ENCODE assay signal across 9 cellular contexts in genomic region chr6:125792172-125792571, GRCh38. TPM values are rescaled to one million over a fixed set of nuclear protein-coding genes. Genes with fewer than 3 reads are reported as not detected.
DNase-seq lines count a peak whose midpoint lies in the region; TF ChIP-seq lines count a peak whose summit lies in the region.
"Had no signal": no experiment of that assay in that cellular context is flagged by ENCODE, and none has a peak within 500 bp of the region (broad histone marks: within the 10 kb centered on the region; RNA-seq: fewer than 3 reads in every experiment).

No MANE protein-coding gene starts in this region.

- POLR2A ChIA-PET in activated CD4-positive, alpha-beta memory T cell treated with anti-CD3 and anti-CD28 coated beads, Interleukin-2, amount 10 ng/mL, durations not matched to agents 7 days and 5 days (lab: Charles Lee), result interaction anchor here (1.4 to 7.1 kb wide), 14 partner anchors 9 to 170 kb away, joined by 3 to 299 read pairs (median 23); partner anchors contain the start of gene HINT3

- TF ChIP-seq EP300 in suprapubic skin (IDR thresholded peaks at IDR 0.05), result no peak

- no peaks in the 10 kb centered on the region for H3K9me3 Mint-ChIP-seq in activated T-cell treated with anti-CD3 and anti-CD28 coated beads, Interleukin-2, amount 50 U/mL, for 24 hours
- no peaks in the 10 kb centered on the region for H3K9me3 Mint-ChIP-seq in activated CD4-positive, alpha-beta memory T cell treated with anti-CD3 and anti-CD28 coated beads, Interleukin-2, amount 10 ng/mL, durations not matched to agents 7 days and 5 days

- no peaks in the 10 kb centered on the region for H3K9me3 ChIP-seq in suprapubic skin

- H3K4me1 Mint-ChIP-seq in activated T-cell treated with anti-CD3 and anti-CD28 coated beads, Interleukin-2, amount 50 U/mL, for 24 hours (ENCODE audit: low read depth), result peaks cover 71% of the 10 kb centered on the region
- H3K4me1 Mint-ChIP-seq in activated CD4-positive, alpha-beta memory T cell treated with anti-CD3 and anti-CD28 coated beads, Interleukin-2, amount 10 ng/mL, durations not matched to agents 7 days and 5 days, result peaks cover 54% of the 10 kb centered on the region

- CTCF ChIA-PET in activated CD4-positive, alpha-beta memory T cell treated with anti-CD3 and anti-CD28 coated beads, Interleukin-2, amount 10 ng/mL, durations not matched to agents 7 days and 5 days (lab: Charles Lee), result interaction anchor here (0.6 to 9.7 kb wide), 28 partner anchors 10 to 1475 kb away, joined by 3 to 231 read pairs (median 4); partner anchors contain the start of genes HINT3, RNF146 and TRMT11

- WGBS in suprapubic skin, result 57% methylated on average over 3 of the region's 3 CpGs

- peak overlapping the region; percentile 92 for H3K27ac Mint-ChIP-seq in activated T-cell treated with anti-CD3 and anti-CD28 coated beads, Interleukin-2, amount 50 U/mL, for 24 hours
- no peak overlapping the region for H3K27ac Mint-ChIP-seq in activated CD4-positive, alpha-beta memory T cell treated with anti-CD3 and anti-CD28 coated beads, Interleukin-2, amount 10 ng/mL, durations not matched to agents 7 days and 5 days

- H3K27me3 Mint-ChIP-seq in activated T-cell treated with anti-CD3 and anti-CD28 coated beads, Interleukin-2, amount 50 U/mL, for 24 hours, result no peaks in the 10 kb centered on the region
- H3K27me3 Mint-ChIP-seq in activated CD4-positive, alpha-beta memory T cell treated with anti-CD3 and anti-CD28 coated beads, Interleukin-2, amount 10 ng/mL, durations not matched to agents 7 days and 5 days, result no peaks in the 10 kb centered on the region

- H3K27ac ChIP-seq in suprapubic skin, result peak overlapping the region; percentile 99

- H3K4me3 Mint-ChIP-seq in activated T-cell treated with anti-CD3 and anti-CD28 coated beads, Interleukin-2, amount 50 U/mL, for 24 hours, result peak overlapping the region; percentile 85
- peak overlapping the region; percentile 90 for H3K4me3 Mint-ChIP-seq in activated CD4-positive, alpha-beta memory T cell treated with anti-CD3 and anti-CD28 coated beads, Interleukin-2, amount 10 ng/mL, durations not matched to agents 7 days and 5 days

- TF ChIP-seq CTCF in suprapubic skin (IDR thresholded peaks at IDR 0.05), result no peak

- H3K27me3 ChIP-seq in suprapubic skin, result no peaks in the 10 kb centered on the region

- H3K4me1 ChIP-seq in suprapubic skin, result peaks cover 66% of the 10 kb centered on the region

- TF ChIP-seq POLR2A in suprapubic skin (IDR thresholded peaks at IDR 0.05), result no peak

- no peaks in the 10 kb centered on the region for H3K36me3 ChIP-seq in suprapubic skin

- H3K4me3 ChIP-seq in suprapubic skin, result peak overlapping the region; percentile 95

- no peak for DNase-seq in activated T-cell treated with anti-CD3 and anti-CD28 coated beads, Interleukin-2, amount 50 U/mL, for 24 hours
- no peak for DNase-seq in activated T-cell treated with anti-CD3 and anti-CD28 coated beads, Interleukin-2, amount 50 U/mL, for 48 hours
- DNase-seq in activated CD4-positive, alpha-beta memory T cell treated with anti-CD3 and anti-CD28 coated beads, Interleukin-2, amount 10 ng/mL, durations not matched to agents 7 days and 5 days, result no peak
- DNase-seq in fibroblast of peridontal ligament (ENCODE audit: extremely low read depth), result peak; percentile 38
- no peak for DNase-seq in suprapubic skin (ENCODE audit: low spot score in 2 of 2)
- no peak for DNase-seq in stimulated activated naive CD4-positive, alpha-beta T cell treated with Interleukin-2 at 50 U/mL for 16 hours (lab: John Stamatoyannopoulos, UW)
- DNase-seq in NCI-H1048 (lab: John Stamatoyannopoulos, UW), result no peak
- no peak for DNase-seq in DMS153 treated with DMSO at 0.1 percent for 48 hours (lab: John Stamatoyannopoulos, UW; ENCODE audit: unreplicated experiment)
- DNase-seq: NCI-H1092 had no signal

- H3K36me3 Mint-ChIP-seq in activated T-cell treated with anti-CD3 and anti-CD28 coated beads, Interleukin-2, amount 50 U/mL, for 24 hours (ENCODE audit: low read depth), result peaks cover 32% of the 10 kb centered on the region
- H3K36me3 Mint-ChIP-seq in activated CD4-positive, alpha-beta memory T cell treated with anti-CD3 and anti-CD28 coated beads, Interleukin-2, amount 10 ng/mL, durations not matched to agents 7 days and 5 days (ENCODE audit: low read depth), result peaks cover 23% of the 10 kb centered on the region

RNA-seq across cellular contexts. Expression of gene NCOA7, which starts 1.4 kb away (rescaled TPM):
- total RNA-seq in activated CD4-positive, alpha-beta memory T cell treated with anti-CD3 and anti-CD28 coated beads, Interleukin-2, amount 10 ng/mL, durations not matched to agents 7 days and 5 days, result 10 to 100 TPM; 45.2 to 49.9 TPM
- total RNA-seq in suprapubic skin, result 10 to 100 TPM; 11.1 to 28.4 (median 22.1) TPM

RNA-seq across cellular contexts. Expression of gene HEY2, which starts 42.7 kb away (rescaled TPM):
- total RNA-seq in activated CD4-positive, alpha-beta memory T cell treated with anti-CD3 and anti-CD28 coated beads, Interleukin-2, amount 10 ng/mL, durations not matched to agents 7 days and 5 days, result not detected
- 1 to 10 TPM in 3 of 4 donors, under 1 TPM in 1; 0.76 to 3.0 (median 1.9) TPM for total RNA-seq in suprapubic skin
